In the genomic region with DNA sequence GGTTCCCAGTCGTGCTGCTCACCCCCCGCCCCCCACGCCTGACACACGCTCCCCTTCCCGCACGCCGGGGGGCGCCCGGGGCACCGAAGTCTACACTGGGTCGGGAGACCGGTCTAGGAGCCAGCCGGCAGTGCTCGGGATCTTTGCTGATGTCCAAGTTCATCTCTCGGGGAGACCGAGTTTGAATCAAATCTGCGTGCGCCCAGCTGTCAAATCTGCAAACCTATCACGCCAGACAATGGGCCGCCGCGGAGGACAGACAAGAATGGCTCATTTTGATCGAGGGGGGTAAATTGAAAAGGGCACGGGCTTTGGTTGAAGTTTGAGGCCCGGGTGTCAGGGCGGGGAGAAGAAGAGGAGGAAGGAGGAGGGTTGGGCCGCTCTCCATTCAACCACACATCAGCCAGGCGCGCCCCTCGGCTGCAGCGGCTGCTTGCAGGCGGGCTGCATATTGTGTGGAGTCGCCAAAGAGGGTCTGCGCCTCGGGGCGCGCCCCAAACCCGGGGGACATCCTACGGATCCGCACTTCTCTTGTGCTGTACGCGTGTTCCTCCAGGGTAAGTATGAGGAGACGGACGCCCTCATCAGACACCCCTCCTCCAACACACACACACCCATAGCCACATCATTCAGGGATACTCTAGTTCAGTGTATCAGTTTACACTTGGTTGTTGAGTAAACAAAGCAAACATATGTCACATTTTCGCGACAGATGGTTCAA, we compare ENCODE assay signal across 8 cellular contexts. TPM values are rescaled to one million over a fixed set of nuclear protein-coding genes. Genes with fewer than 3 reads are reported as not detected.
DNase-seq lines count a peak whose midpoint lies in the region; ATAC-seq, FAIRE-seq and TF ChIP-seq lines count a peak whose summit lies in the region.

No MANE protein-coding gene starts in this region.

- H3K27ac Mint-ChIP-seq in stimulated activated naive CD8-positive, alpha-beta T cell treated with anti-CD3 and anti-CD28 coated beads, Interleukin-15, amount 100 ng/mL, for 72 hours = no peak overlapping the region

- peak overlapping the region; percentile 52 to 68 for H3K4me3 Mint-ChIP-seq in stimulated activated naive CD8-positive, alpha-beta T cell treated with anti-CD3 and anti-CD28 coated beads, Interleukin-15, amount 100 ng/mL, for 72 hours

- H3K9me3 Mint-ChIP-seq in stimulated activated naive CD8-positive, alpha-beta T cell treated with anti-CD3 and anti-CD28 coated beads, Interleukin-15, amount 100 ng/mL, for 72 hours = no peaks in the 10 kb centered on the region

- TF ChIP-seq CTCF in mammary epithelial cell (conservative IDR thresholded peaks at IDR 0.05 in 1 of 2, IDR thresholded peaks at IDR 0.05 in 1 of 2; ENCODE audit: extremely low read depth in 1 of 2, insufficient read depth in 1 of 2, low read depth in 1 of 2, low read length in 2 of 2) = no peak

- H3K9me3 ChIP-seq in mammary epithelial cell (replicated peaks; ENCODE audit: insufficient read depth, low read length) (no peaks in the 10 kb centered on the region), mesodermal cell (ENCODE audit: control insufficient read depth, low read length) (peaks cover 5% of the 10 kb centered on the region)

- in situ Hi-C loops in mammary epithelial cell (cut with MboI; ENCODE audit: low sequenced_read_pairs in 2 of 2) = no loop called here

- H4K20me1 ChIP-seq in mammary epithelial cell (ENCODE audit: insufficient read depth, low read length) = no peaks in the 10 kb centered on the region

- no peak for FAIRE-seq in urothelium cell line (lab: Jason Lieb, UNC)

- intact Hi-C loops in mammary epithelial cell (cut with micrococcal nuclease) = no loop called here

- H3K27ac ChIP-seq in mammary epithelial cell (ENCODE audit: insufficient read depth, low read depth, low read length) (no peak overlapping the region), mesodermal cell (ENCODE audit: low read depth, low read length, severe bottlenecking) (no peak overlapping the region)

- H3K4me3 ChIP-seq in mammary epithelial cell (replicated peaks in 1 of 3; ENCODE audit: insufficient read depth in 1 of 3, low read depth in 2 of 3, low read length in 3 of 3) (no peak overlapping the region), mesodermal cell (ENCODE audit: extremely low read depth, insufficient read depth, low read length, poor library complexity, severe bottlenecking) (peak overlapping the region; percentile 52)

- no peak for ATAC-seq in stimulated activated naive CD8-positive, alpha-beta T cell treated with anti-CD3 and anti-CD28 coated beads, Interleukin-15, amount 100 ng/mL, for 72 hours
- no peak for ATAC-seq in stimulated activated naive CD8-positive, alpha-beta T cell treated with anti-CD3 and anti-CD28 coated beads, Interleukin-15, Interleukin-2, amounts not matched to agents 100 U/mL and 50 U/mL, for 24 hours

- DNase-seq in stimulated activated naive CD8-positive, alpha-beta T cell treated with anti-CD3 and anti-CD28 coated beads, Interleukin-15, amount 100 ng/mL, for 72 hours = no peak
- no peak for DNase-seq in stimulated activated naive CD8-positive, alpha-beta T cell treated with anti-CD3 and anti-CD28 coated beads, Interleukin-15, Interleukin-2, amounts not matched to agents 100 U/mL and 50 U/mL, for 24 hours
- DNase-seq in mammary epithelial cell (no peak), GM19240 (ENCODE audit: insufficient read length, low spot score) (no peak), T-helper 9 cell (no peak), urothelium cell line (ENCODE audit: low spot score) (no peak)
- no peak for DNase-seq in activated CD8-positive, alpha-beta memory T cell treated with anti-CD3 and anti-CD28 coated beads, Interleukin-2, amount 50 U/mL, for 4 hours

- WGBS in mammary epithelial cell (ENCODE audit: low coverage, missing lambda C conversion rate) = 39% methylated on average over 11 of the region's 46 CpGs
- 3 to 4% methylated on average over 16 to 20 of the region's 46 CpGs for WGBS in mesodermal cell (ENCODE audit: insufficient coverage in 2 of 2), 2 experiments

- peaks cover 26% of the 10 kb centered on the region for H3K4me1 Mint-ChIP-seq in stimulated activated naive CD8-positive, alpha-beta T cell treated with anti-CD3 and anti-CD28 coated beads, Interleukin-15, amount 100 ng/mL, for 72 hours

- no TSS peak for BruUV-seq in mammary epithelial cell (replicated peaks; lab: Mats Ljungman, UMichigan)

- no peak overlapping the region for H3K9ac ChIP-seq in mammary epithelial cell (ENCODE audit: insufficient read depth, low read length)

- dilution Hi-C loops in mammary epithelial cell (cut with HindIII; ENCODE audit: low sequenced_read_pairs) = no loop called here

- peaks cover 24% of the 10 kb centered on the region for H3K4me1 ChIP-seq in mammary epithelial cell (ENCODE audit: insufficient read depth, low read length)
- H3K4me1 ChIP-seq in mesodermal cell (ENCODE audit: control insufficient read depth, insufficient read depth, low read length, poor library complexity, severe bottlenecking) = peaks cover 18% of the 10 kb centered on the region

- H3K36me3 ChIP-seq in mammary epithelial cell (ENCODE audit: insufficient read depth, low read length) (no peaks in the 10 kb centered on the region), mesodermal cell (ENCODE audit: control insufficient read depth, insufficient read depth, low read length) (no peaks in the 10 kb centered on the region)

- CTCF ChIA-PET in mammary epithelial cell (lab: Charles Lee; ENCODE audit: low non-redundant PET) = no interaction called here

- peak overlapping the region; percentile 24 for H2AFZ ChIP-seq in mammary epithelial cell (ENCODE audit: low read depth, low read length)

- peak overlapping the region; percentile 95 for H3K4me2 ChIP-seq in mammary epithelial cell (ENCODE audit: insufficient read depth, low read depth, low read length)

- peaks cover 61% of the 10 kb centered on the region for H3K27me3 ChIP-seq in mammary epithelial cell (ENCODE audit: insufficient read depth, low read length)

- H3K27me3 Mint-ChIP-seq in stimulated activated naive CD8-positive, alpha-beta T cell treated with anti-CD3 and anti-CD28 coated beads, Interleukin-15, amount 100 ng/mL, for 72 hours = peaks cover 86% of the 10 kb centered on the region

- no peaks in the 10 kb centered on the region for H3K79me2 ChIP-seq in mammary epithelial cell (ENCODE audit: insufficient read depth, low read length)

RNA-seq across cellular contexts. Expression of a gene that starts 1.3 kb away (rescaled TPM):
- under 1 TPM in 1 of 2 donors, not detected in 1; 0.17 TPM for total RNA-seq in mammary epithelial cell
- 0.02 TPM for polyA plus RNA-seq in mammary epithelial cell
- not detected for polyA minus RNA-seq in mammary epithelial cell
- polyA plus RNA-seq in mesodermal cell (2013, experiment 1 of 2) = 12.8 TPM
- polyA plus RNA-seq in mesodermal cell (2013, experiment 2 of 2) = 7.7 TPM

RNA-seq across cellular contexts. Expression of a gene that starts 49.9 kb away (rescaled TPM):
- not detected for total RNA-seq in mammary epithelial cell
- polyA plus RNA-seq in mammary epithelial cell = not detected
- not detected for polyA minus RNA-seq in mammary epithelial cell
- not detected for polyA plus RNA-seq in mesodermal cell (2013, experiment 1 of 2)
- polyA plus RNA-seq in mesodermal cell (2013, experiment 2 of 2) = not detected
